In the genomic region with DNA sequence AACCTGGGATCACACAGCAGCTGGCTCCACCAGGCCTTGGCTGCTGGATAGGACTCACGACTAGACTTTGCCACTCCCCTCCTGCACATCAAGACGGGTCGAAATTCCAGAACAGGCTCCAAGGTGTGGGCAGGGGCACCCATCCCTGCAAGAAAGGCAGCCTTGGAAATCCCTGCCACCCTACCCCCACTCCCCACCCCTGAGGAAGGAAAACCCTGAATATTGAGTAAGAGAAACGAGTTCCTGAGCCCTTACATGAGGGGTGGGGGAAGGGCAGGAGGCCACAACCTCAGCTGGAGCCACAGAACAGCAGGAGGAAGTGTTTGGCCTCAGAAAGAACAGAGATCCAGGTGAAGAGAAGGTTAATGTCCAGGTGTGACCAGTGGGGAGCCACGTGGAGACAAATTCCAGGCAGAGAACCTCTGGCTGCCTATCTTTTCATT, we compare ENCODE assay signal across 13 cellular contexts. TPM values are rescaled to one million over a fixed set of nuclear protein-coding genes. Genes with fewer than 3 reads are reported as not detected.
A peak's percentile ranks its signal among the peaks of the same experiment; 100 is the strongest.
DNase-seq lines count a peak whose midpoint lies in the region; ATAC-seq and TF ChIP-seq lines count a peak whose summit lies in the region.
"Had no signal": no experiment of that assay in that cellular context is flagged by ENCODE, and none has a peak within 500 bp of the region (broad histone marks: within the 10 kb centered on the region; RNA-seq: fewer than 3 reads in every experiment).

No MANE protein-coding gene starts in this region.

- no peak overlapping the region for H4K8ac ChIP-seq in H9 (replicated peaks; ENCODE audit: insufficient read length, low read depth, low read length)

- H3K23me2 ChIP-seq in H9 (ENCODE audit: insufficient read length, low read depth, low read length, poor library complexity, severe bottlenecking), result no peaks in the 10 kb centered on the region

- H2BK120ac ChIP-seq in H9 (ENCODE audit: low read depth, low read length, poor library complexity, severe bottlenecking), result no peak overlapping the region

- no peak overlapping the region for H3K9ac ChIP-seq in H9 (ENCODE audit: extremely low read depth, insufficient read length, low read length)

- no peak overlapping the region for H3K23ac ChIP-seq in H9 (ENCODE audit: insufficient read length, low read depth, low read length)

- no peak overlapping the region for H2BK12ac ChIP-seq in H9 (ENCODE audit: insufficient read length, low read depth, low read length)

- H3K36me3 Mint-ChIP-seq in H9 (ENCODE audit: insufficient read depth in 1 of 3, low read depth in 3 of 3), result peaks cover 35 to 68% (median 64%) of the 10 kb centered on the region in 3 experiments
- peaks cover 9% of the 10 kb centered on the region for H3K36me3 Mint-ChIP-seq in natural killer cell treated with Interleukin-12 subunit alpha and Interleukin-12 subunit beta and Interleukin-15 and Interleukin-18, amount 100 ng/mL, for 72 hours

- DNase-seq in H9 (peak; percentile 66), NOMO-1 treated with DMSO at 0.1 percent for 48 hours (lab: John Stamatoyannopoulos, UW; ENCODE audit: unreplicated experiment) (peak; percentile 66), amniotic epithelial cell (ENCODE audit: low read depth) (peak; percentile 38), esophagus squamous epithelium (lab: John Stamatoyannopoulos, UW) (no peak), dedifferentiated amniotic fluid mesenchymal stem cell (ENCODE audit: extremely low spot score) (no peak), NCI-H1092 treated with DMSO at 0.1 percent for 48 hours (lab: John Stamatoyannopoulos, UW) (no peak)
- DNase-seq in natural killer cell treated with Interleukin-12 subunit alpha and Interleukin-12 subunit beta and Interleukin-15 and Interleukin-18, amount 100 ng/mL, for 72 hours (ENCODE audit: low spot score), result no peak
- DNase-seq: activated CD8-positive, alpha-beta memory T cell treated with anti-CD3 and anti-CD28 coated beads, Interleukin-2, amount 50 U/mL, for 4 hours; central memory CD4-positive, alpha-beta T cell; DMS79 treated with DMSO at 0.1 percent for 48 hours; NCI-H446 treated with DMSO at 0.1 percent for 48 hours had no signal

- H2AFZ ChIP-seq in H9 (ENCODE audit: low read length), result no peak overlapping the region

- H3K79me2 ChIP-seq in H9 (ENCODE audit: insufficient read depth, low read length), result no peaks in the 10 kb centered on the region

- H3K56ac ChIP-seq in H9 (ENCODE audit: insufficient read length, low read depth, low read length), result no peak overlapping the region

- no peak for TF ChIP-seq POLR2A in esophagus squamous epithelium (IDR thresholded peaks at IDR 0.05)

- H2BK5ac ChIP-seq in H9 (ENCODE audit: insufficient read length, low read length), result no peak overlapping the region

- no peak overlapping the region for H3K4me3 ChIP-seq in esophagus squamous epithelium
- H3K4me3 ChIP-seq: lung, tibial nerve had no signal

- peaks cover 6 to 62% (median 16%) of the 10 kb centered on the region in 3 donors for H3K36me3 ChIP-seq in esophagus squamous epithelium

- no CpG with 5 or more reads among the region's 5 CpGs for WGBS in H9 (ENCODE audit: extremely low coverage, insufficient read length, low lambda C conversion rate)
- 8 to 17% methylated on average over 2 to 3 of the region's 5 CpGs for WGBS in esophagus squamous epithelium, 2 donors

- H3K4me3 Mint-ChIP-seq in H9, result peak overlapping the region in 1 of 2 experiments; percentile 65; a peak in 3 of 5 replicates
- H3K4me3 Mint-ChIP-seq in natural killer cell treated with Interleukin-12 subunit alpha and Interleukin-12 subunit beta and Interleukin-15 and Interleukin-18, amount 100 ng/mL, for 72 hours, result peak overlapping the region; percentile 65

- peak overlapping the region; percentile 6 for H3K4me2 ChIP-seq in H9 (ENCODE audit: insufficient read depth, insufficient read length, low read length)

- H3K4ac ChIP-seq in H9 (ENCODE audit: low read depth, low read length), result no peak overlapping the region

- peaks cover 24 to 38% of the 10 kb centered on the region in 2 experiments for H3K4me1 Mint-ChIP-seq in H9
- H3K4me1 Mint-ChIP-seq in natural killer cell treated with Interleukin-12 subunit alpha and Interleukin-12 subunit beta and Interleukin-15 and Interleukin-18, amount 100 ng/mL, for 72 hours (ENCODE audit: low read depth in 2 of 2), result peaks cover 57 to 60% of the 10 kb centered on the region in 2 donors

- intact Hi-C loops in esophagus squamous epithelium (cut with DNase I), result no loop called here

- no peak overlapping the region for H3K27ac ChIP-seq in H9 (ENCODE audit: insufficient read length, low read depth, low read length)
- peak overlapping the region in 2 of 4 donors; percentile 9 to 21 for H3K27ac ChIP-seq in esophagus squamous epithelium
- H3K27ac ChIP-seq: tibial nerve had no signal

- no peak overlapping the region for H4K91ac ChIP-seq in H9 (ENCODE audit: insufficient read length, low read depth, low read length)

- H2AK5ac ChIP-seq in H9 (ENCODE audit: insufficient read length, low read length), result no peak overlapping the region

- peaks cover 6 to 8% of the 10 kb centered on the region in 2 experiments; a peak in 4 of 5 replicates for H3K9me3 Mint-ChIP-seq in H9
- no peaks in the 10 kb centered on the region for H3K9me3 Mint-ChIP-seq in natural killer cell treated with Interleukin-12 subunit alpha and Interleukin-12 subunit beta and Interleukin-15 and Interleukin-18, amount 100 ng/mL, for 72 hours

- no peak overlapping the region for H4K5ac ChIP-seq in H9 (ENCODE audit: insufficient read length, low read depth, low read length)

- no peaks in the 10 kb centered on the region for H4K20me1 ChIP-seq in H9 (ENCODE audit: control insufficient read depth, insufficient read depth, insufficient read length)

- H3K9me3 ChIP-seq in H9 (ENCODE audit: control insufficient read depth, low read depth, low read length), result no peaks in the 10 kb centered on the region
- H3K9me3 ChIP-seq in esophagus squamous epithelium, result no peaks in the 10 kb centered on the region

- H2BK20ac ChIP-seq in H9 (ENCODE audit: low read depth, low read length, poor library complexity, severe bottlenecking), result no peak overlapping the region

- H3K14ac ChIP-seq in H9 (ENCODE audit: insufficient read depth, low read length), result no peak overlapping the region

- H3K27ac Mint-ChIP-seq in H9, result peak overlapping the region; percentile 68 to 90 (median 85); a peak in 5 of 7 replicates
- peak overlapping the region; percentile 62 to 96 for H3K27ac Mint-ChIP-seq in natural killer cell treated with Interleukin-12 subunit alpha and Interleukin-12 subunit beta and Interleukin-15 and Interleukin-18, amount 100 ng/mL, for 72 hours

- H3K4me1 ChIP-seq in H9 (ENCODE audit: insufficient read depth, low read length) (peaks cover 4% of the 10 kb centered on the region; the same call in 1 of the 2 replicates), esophagus squamous epithelium (peaks cover 31 to 62% (median 34%) of the 10 kb centered on the region in 3 donors)

- no peak for TF ChIP-seq CTCF in H9 (conservative IDR thresholded peaks at IDR 0.05)
- no peak for TF ChIP-seq CTCF in esophagus squamous epithelium (IDR thresholded peaks at IDR 0.05)

- no peak for ATAC-seq in natural killer cell treated with Interleukin-12 subunit alpha and Interleukin-12 subunit beta and Interleukin-15 and Interleukin-18, amount 100 ng/mL, for 72 hours

- H2BK15ac ChIP-seq in H9 (ENCODE audit: low read depth, low read length), result no peak overlapping the region

- H3K27me3 ChIP-seq in H9 (ENCODE audit: insufficient read depth, low read length) (no peaks in the 10 kb centered on the region), esophagus squamous epithelium (no peaks in the 10 kb centered on the region)
- H3K27me3 ChIP-seq: tibial nerve had no signal

- H3K18ac ChIP-seq in H9 (ENCODE audit: insufficient read length, low read depth, low read length), result no peak overlapping the region

- H3T11ph ChIP-seq in H9 (ENCODE audit: low read length), result no peak overlapping the region

- no peaks in the 10 kb centered on the region for H3K79me1 ChIP-seq in H9 (ENCODE audit: insufficient read depth, low read depth, low read length, poor library complexity, severe bottlenecking)

- peaks cover 16% of the 10 kb centered on the region for H3K27me3 Mint-ChIP-seq in H9 (ENCODE audit: low read depth)
- H3K27me3 Mint-ChIP-seq in natural killer cell treated with Interleukin-12 subunit alpha and Interleukin-12 subunit beta and Interleukin-15 and Interleukin-18, amount 100 ng/mL, for 72 hours, result no peaks in the 10 kb centered on the region

RNA-seq across cellular contexts. Expression of a gene that starts 20.1 kb away (rescaled TPM):
- 32.3 and 33.2 TPM in 2 replicates for total RNA-seq in H9 (2021)
- 10 to 100 TPM; 28.5 to 33.2 TPM for total RNA-seq in natural killer cell treated with Interleukin-12 subunit alpha and Interleukin-12 subunit beta and Interleukin-15 and Interleukin-18, amount 100 ng/mL, for 72 hours
- total RNA-seq in esophagus squamous epithelium, result 10 to 100 TPM; 23.2 to 30.2 (median 27.8) TPM

RNA-seq across cellular contexts. Expression of a gene that starts 22.7 kb away (rescaled TPM):
- total RNA-seq in H9 (2021) (20.5 and 23.4 TPM in 2 replicates), esophagus squamous epithelium (1 to 10 TPM; 3.8 to 6.3 (median 4.0) TPM)
- 10 to 100 TPM; 18.5 to 23.7 TPM for total RNA-seq in natural killer cell treated with Interleukin-12 subunit alpha and Interleukin-12 subunit beta and Interleukin-15 and Interleukin-18, amount 100 ng/mL, for 72 hours

RNA-seq across cellular contexts. Expression of a gene that starts 45.0 kb away (rescaled TPM):
- total RNA-seq in H9 (2021) (52.4 and 53.7 TPM in 2 replicates), esophagus squamous epithelium (10 to 100 TPM; 15.9 to 29.6 (median 26.5) TPM)
- total RNA-seq in natural killer cell treated with Interleukin-12 subunit alpha and Interleukin-12 subunit beta and Interleukin-15 and Interleukin-18, amount 100 ng/mL, for 72 hours, result 10 to 100 TPM; 51.1 to 52.8 TPM

RNA-seq across cellular contexts. Expression of a gene that starts 57.5 kb away (rescaled TPM):
- total RNA-seq in H9 (2021), result 120 and 126 TPM in 2 replicates
- 10 to 100 TPM; 29.5 to 47.8 TPM for total RNA-seq in natural killer cell treated with Interleukin-12 subunit alpha and Interleukin-12 subunit beta and Interleukin-15 and Interleukin-18, amount 100 ng/mL, for 72 hours
- 10 to 100 TPM; 13.3 to 32.5 (median 21.0) TPM for total RNA-seq in esophagus squamous epithelium

Comparison
In these comparisons a context has a peak if more than half of its experiments do, and no peak if none do; other contexts are left out.
1. DNase-seq: peak in H9 (single experiment), NOMO-1 treated with DMSO at 0.1 percent for 48 hours (single experiment) and amniotic epithelial cell (single experiment); none in natural killer cell treated with Interleukin-12 subunit alpha and Interleukin-12 subunit beta and Interleukin-15 and Interleukin-18, amount 100 ng/mL, for 72 hours (single experiment), esophagus squamous epithelium (single experiment), dedifferentiated amniotic fluid mesenchymal stem cell (single experiment) and NCI-H1092 treated with DMSO at 0.1 percent for 48 hours (single experiment).